8 cellular contexts compared by ENCODE assay signal in genomic region chr16:49857423-49858181, GRCh38. TPM values are rescaled to one million over a fixed set of nuclear protein-coding genes. Genes with fewer than 3 reads are reported as not detected.
DNase-seq lines count a peak whose midpoint lies in the region; ATAC-seq and TF ChIP-seq lines count a peak whose summit lies in the region.

No MANE protein-coding gene starts in this region.

- H3F3A ChIP-seq in PC-9 (ENCODE audit: insufficient read depth, low read depth), result no peaks in the 10 kb centered on the region

- H3K9me3 ChIP-seq in BE2C (no peaks in the 10 kb centered on the region), PC-9 (ENCODE audit: insufficient read depth, low read depth) (no peaks in the 10 kb centered on the region), right atrium auricular region (no peaks in the 10 kb centered on the region)

- H3K27me3 ChIP-seq in BE2C (no peaks in the 10 kb centered on the region), PC-9 (ENCODE audit: insufficient read depth, low read depth) (peaks cover 59% of the 10 kb centered on the region), right atrium auricular region (no peaks in the 10 kb centered on the region)

- no peaks in the 10 kb centered on the region for H3K36me3 Mint-ChIP-seq in HFFc6 (ENCODE audit: low read depth)
- H3K36me3 Mint-ChIP-seq in activated naive CD8-positive, alpha-beta T cell treated with anti-CD3 and anti-CD28 coated beads for 36 hours, result no peaks in the 10 kb centered on the region

- H3K4me1 Mint-ChIP-seq in HFFc6 (ENCODE audit: low read depth), result no peaks in the 10 kb centered on the region
- H3K4me1 Mint-ChIP-seq in activated naive CD8-positive, alpha-beta T cell treated with anti-CD3 and anti-CD28 coated beads for 36 hours, result peaks cover 7% of the 10 kb centered on the region

- no TSS peak for BruUV-seq in PC-9 (replicated peaks; lab: Mats Ljungman, UMichigan)

- peak overlapping the region; percentile 73 for H3K4me3 Mint-ChIP-seq in HFFc6
- peak overlapping the region; percentile 76 for H3K4me3 Mint-ChIP-seq in activated naive CD8-positive, alpha-beta T cell treated with anti-CD3 and anti-CD28 coated beads for 36 hours

- H3K27ac ChIP-seq in PC-9, result no peak overlapping the region
- H3K27ac ChIP-seq in right atrium auricular region, result peak overlapping the region; percentile 89 to 90

- H3K79me2 ChIP-seq in PC-9 (ENCODE audit: low read depth), result no peaks in the 10 kb centered on the region

- no peaks in the 10 kb centered on the region for H3K9me2 ChIP-seq in PC-9 (ENCODE audit: insufficient read depth)

- H3K4me3 ChIP-seq in BE2C (ENCODE audit: low read depth, low read length) (peak overlapping the region; percentile 57), PC-9 (no peak overlapping the region), right atrium auricular region (peak overlapping the region; percentile 38 to 77)

- H3K36me3 ChIP-seq in BE2C (no peaks in the 10 kb centered on the region), PC-9 (ENCODE audit: low read depth) (no peaks in the 10 kb centered on the region), right atrium auricular region (no peaks in the 10 kb centered on the region)

- no peak overlapping the region for H3K4me2 ChIP-seq in PC-9

- peaks cover 38% of the 10 kb centered on the region for H3K27me3 Mint-ChIP-seq in HFFc6 (ENCODE audit: insufficient read depth)
- peaks cover 60% of the 10 kb centered on the region for H3K27me3 Mint-ChIP-seq in activated naive CD8-positive, alpha-beta T cell treated with anti-CD3 and anti-CD28 coated beads for 36 hours

- no peak for ATAC-seq in HG03442 (IDR thresholded peaks at IDR 0.05; ENCODE audit: unreplicated experiment)

- no peak overlapping the region for H2AFZ ChIP-seq in PC-9

- no peaks in the 10 kb centered on the region for H4K20me1 ChIP-seq in PC-9 (ENCODE audit: insufficient read depth)

- H3K4me1 ChIP-seq in BE2C (peaks cover 14% of the 10 kb centered on the region), PC-9 (replicated peaks; ENCODE audit: insufficient read depth) (no peaks in the 10 kb centered on the region), right atrium auricular region (peaks cover 0 to 45% of the 10 kb centered on the region in 2 donors)

- intact Hi-C loops in PC-9 (cut with micrococcal nuclease; ENCODE audit: unreplicated experiment), result no loop called here

- CTCF ChIA-PET in PC-9 (lab: Charles Lee), result no interaction called here

- POLR2A ChIA-PET in PC-9 (lab: Charles Lee; ENCODE audit: unreplicated experiment), result no interaction called here

- no peaks in the 10 kb centered on the region for H3K9me3 Mint-ChIP-seq in HFFc6
- no peaks in the 10 kb centered on the region for H3K9me3 Mint-ChIP-seq in activated naive CD8-positive, alpha-beta T cell treated with anti-CD3 and anti-CD28 coated beads for 36 hours

- peak; percentile 68 for DNase-seq in BE2C
- DNase-seq in HFFc6, result no peak
- DNase-seq in PC-9, result peak in 1 of 2 experiments; percentile 12
- DNase-seq in activated naive CD8-positive, alpha-beta T cell treated with anti-CD3 and anti-CD28 coated beads for 36 hours, result peak; percentile 58
- DNase-seq in right atrium auricular region (ENCODE audit: low spot score), result no peak
- DNase-seq in retina, result peak; percentile 88
- DNase-seq in inferior parietal cortex (ENCODE audit: extremely low spot score), result no peak

- H3K27ac Mint-ChIP-seq in HFFc6, result no peak overlapping the region
- H3K27ac Mint-ChIP-seq in activated naive CD8-positive, alpha-beta T cell treated with anti-CD3 and anti-CD28 coated beads for 36 hours, result no peak overlapping the region

- TF ChIP-seq CTCF in BE2C (IDR thresholded peaks at IDR 0.05; ENCODE audit: low read depth, low read length) (peak; percentile 86), HFFc6 (IDR thresholded peaks at IDR 0.05) (peak; percentile 86), PC-9 (conservative IDR thresholded peaks at IDR 0.05) (peak; percentile 73), right atrium auricular region (IDR thresholded peaks at IDR 0.05) (peak; percentile 84 to 95)

RNA-seq across cellular contexts. Expression of gene ZNF423, which starts 1.7 kb away (rescaled TPM):
- 8.5 TPM for polyA plus RNA-seq in BE2C (2012; ENCODE audit: insufficient read depth, insufficient read length, low read depth)
- total RNA-seq in HFFc6 (2021; fragmentation: NEBNext Ultra II Directional; extraction: Animal tissue kit (Norgen Biotek cat#: 25700)), result not detected
- total RNA-seq in PC-9 (2021) (not detected in 2 replicates), right atrium auricular region (10 to 100 TPM in 1 of 2 donors, 1 to 10 TPM in 1; 8.5 to 10.7 TPM)
- total RNA-seq in activated naive CD8-positive, alpha-beta T cell treated with anti-CD3 and anti-CD28 coated beads for 36 hours, result not detected

Comparison
In these comparisons a context has a peak if more than half of its experiments do, and no peak if none do; other contexts are left out.
1. DNase-seq: peak in BE2C (single experiment), activated naive CD8-positive, alpha-beta T cell treated with anti-CD3 and anti-CD28 coated beads for 36 hours (single experiment) and retina (single experiment); none in HFFc6 (single experiment), right atrium auricular region (single experiment) and inferior parietal cortex (single experiment).
2. Peak in every context shown above with its lines, with median percentiles within 50 percentile points of each other: CTCF ChIP-seq.